9 cellular contexts compared by ENCODE assay signal in genomic region chr1:109493227-109493626, GRCh38. TPM values are rescaled to one million over a fixed set of nuclear protein-coding genes. Genes with fewer than 3 reads are reported as not detected.
DNase-seq lines count a peak whose midpoint lies in the region; ATAC-seq, FAIRE-seq and TF ChIP-seq lines count a peak whose summit lies in the region.
"Had no signal": no experiment of that assay in that cellular context is flagged by ENCODE, and none has a peak within 500 bp of the region (broad histone marks: within the 10 kb centered on the region; RNA-seq: fewer than 3 reads in every experiment).

No MANE protein-coding gene starts in this region.

- no peak for TF ChIP-seq RAD21 in H1 (IDR thresholded peaks at IDR 0.05 in 1 of 2, conservative IDR thresholded peaks at IDR 0.05 in 1 of 2; ENCODE audit: low read depth in 2 of 2, low read length in 2 of 2)

- H2BK5ac ChIP-seq in H1 (ENCODE audit: low read depth, low read length): no peak overlapping the region

- H2AFZ ChIP-seq in DND-41 (ENCODE audit: low read depth, low read length) (peak overlapping the region; percentile 88), OCI-LY1 (ENCODE audit: low read length) (no peak overlapping the region), H1 (ENCODE audit: low read length) (peak overlapping the region; percentile 69; the same call in 1 of the 2 replicates)

- no peak overlapping the region for H2BK12ac ChIP-seq in H1 (ENCODE audit: low read depth, low read length)

- 79% methylated on average over 4 of the region's 4 CpGs; no CpG with 5 or more reads in 1 of the 2 experiments for WGBS in H1 (ENCODE audit: extremely low coverage in 1 of 2, insufficient coverage in 1 of 2, insufficient read length in 1 of 2, insufficient replicate concordance in 2 of 2, low coverage in 1 of 2, low lambda C conversion rate in 2 of 2, missing lambda C conversion rate in 1 of 2), 2 experiments
- 53 to 64% (median 61%) methylated on average over 4 of the region's 4 CpGs for WGBS in psoas muscle, 3 donors

- peaks cover 29% of the 10 kb centered on the region for H3K79me2 ChIP-seq in DND-41 (ENCODE audit: insufficient read depth, low read length)
- H3K79me2 ChIP-seq in OCI-LY1 (ENCODE audit: insufficient read depth, low read length): no peaks in the 10 kb centered on the region
- H3K79me2 ChIP-seq in H1 (ENCODE audit: control insufficient read depth in 1 of 2, insufficient read depth in 2 of 2, low read length in 2 of 2): no peaks in the 10 kb centered on the region

- H3K18ac ChIP-seq in H1 (ENCODE audit: extremely low read depth, low read length): no peak overlapping the region; the same call in 1 of the 2 replicates

- no peaks in the 10 kb centered on the region; the same call in 1 of the 2 replicates for H3K79me1 ChIP-seq in H1 (ENCODE audit: low read depth, low read length)

- H3K14ac ChIP-seq in H1 (ENCODE audit: insufficient read length): no peak overlapping the region

- H3K9ac ChIP-seq in DND-41 (ENCODE audit: low read depth, low read length): peak overlapping the region; percentile 59
- H3K9ac ChIP-seq in OCI-LY1 (ENCODE audit: low read length): peak overlapping the region; percentile 68; the same call in 1 of the 2 replicates
- H3K9ac ChIP-seq in H1 (replicated peaks in 1 of 4; ENCODE audit: extremely low read depth in 1 of 4, low read depth in 3 of 4, low read length in 3 of 4): peak overlapping the region in 2 of 4 experiments; percentile 1 to 13; a peak in 2 of 7 replicates

- H4K8ac ChIP-seq in H1 (ENCODE audit: extremely low read depth, insufficient read depth, low read length): no peak overlapping the region; the same call in 1 of the 2 replicates

- no peak for TF ChIP-seq EP300 in H1 (IDR thresholded peaks at IDR 0.05; ENCODE audit: borderline replicate concordance in 1 of 2, low read depth in 2 of 2, low read length in 2 of 2)

- H3K4me2 ChIP-seq in DND-41 (ENCODE audit: insufficient read depth, low read length) (peak overlapping the region; percentile 76), OCI-LY1 (ENCODE audit: low read length) (peak overlapping the region; percentile 68; the same call in 1 of the 2 replicates), H1 (ENCODE audit: insufficient read depth in 1 of 2, low read depth in 2 of 2, low read length in 2 of 2) (peak overlapping the region; percentile 7 to 54; a peak in 1 of 4 replicates)

- H3K4me1 ChIP-seq in DND-41 (ENCODE audit: insufficient read depth, low read length) (peaks cover 26% of the 10 kb centered on the region), OCI-LY1 (ENCODE audit: insufficient read depth, low read length, severe bottlenecking) (peaks cover 17% of the 10 kb centered on the region), H1 (replicated peaks in 1 of 4; ENCODE audit: control insufficient read depth in 3 of 4, insufficient read depth in 4 of 4, low read length in 3 of 4) (peaks cover 0 to 10% (median 2%) of the 10 kb centered on the region in 4 experiments; a peak in 3 of 7 replicates), psoas muscle (peaks cover 28% of the 10 kb centered on the region)

- intact Hi-C loops in psoas muscle (cut with DNase I): loop anchor here in 1 of 2 donors (5.0 kb wide), 1 partner anchor 71 kb away; no protein-coding TSS in a partner anchor

- H3K23me2 ChIP-seq in H1 (ENCODE audit: low read depth, low read length): peaks cover 2% of the 10 kb centered on the region

- H2BK15ac ChIP-seq in H1 (ENCODE audit: low read length): no peak overlapping the region

- H3K27ac ChIP-seq in DND-41 (ENCODE audit: low read length) (peak overlapping the region; percentile 65), OCI-LY1 (ENCODE audit: low read depth, low read length, poor library complexity, severe bottlenecking) (no peak overlapping the region), H1 (ENCODE audit: low read depth, low read length) (no peak overlapping the region), psoas muscle (peak overlapping the region; percentile 77)

- DNase-seq in DND-41 (no peak), H1 (ENCODE audit: low read depth in 1 of 2, low spot score in 2 of 2) (no peak), psoas muscle (no peak), frontal cortex (ENCODE audit: low spot score in 2 of 2) (no peak), urothelium cell line (ENCODE audit: low spot score) (no peak), UCSD-AML1 (lab: John Stamatoyannopoulos, UW; ENCODE audit: unreplicated experiment) (no peak), epidermal melanocyte (ENCODE audit: insufficient read length, low spot score) (no peak)

- H2AK5ac ChIP-seq in H1 (ENCODE audit: low read depth, low read length): no peak overlapping the region

- H3F3A ChIP-seq in OCI-LY1 (ENCODE audit: insufficient read depth, low read length): no peaks in the 10 kb centered on the region

- no peak overlapping the region for H2BK20ac ChIP-seq in H1 (ENCODE audit: low read length)

- H3K4me3 ChIP-seq in DND-41 (ENCODE audit: low read depth in 1 of 2, low read length in 2 of 2) (peak overlapping the region in 1 of 2 experiments; percentile 74; a peak in 2 of 4 replicates), OCI-LY1 (ENCODE audit: low read depth, low read length, poor library complexity, severe bottlenecking) (no peak overlapping the region), H1 (ENCODE audit: extremely low read depth in 1 of 4, insufficient read depth in 2 of 4, low read depth in 3 of 4, low read length in 4 of 4) (no peak overlapping the region; a peak in 2 of 8 replicates), psoas muscle (no peak overlapping the region)

- TF ChIP-seq POLR2A in H1 (IDR thresholded peaks at IDR 0.05; ENCODE audit: control extremely low read depth in 1 of 2, low read depth in 2 of 2, low read length in 2 of 2): no peak

- H3K4ac ChIP-seq in H1 (replicated peaks; ENCODE audit: insufficient read length, low read depth, low read length): no peak overlapping the region

- H3K23ac ChIP-seq in H1 (ENCODE audit: insufficient read length): no peak overlapping the region

- no peaks in the 10 kb centered on the region for H3K27me3 ChIP-seq in DND-41 (ENCODE audit: insufficient read depth, low read length, poor library complexity)
- H3K27me3 ChIP-seq in OCI-LY1 (ENCODE audit: insufficient read depth, low read length): no peaks in the 10 kb centered on the region
- H3K27me3 ChIP-seq in H1 (replicated peaks in 1 of 4; ENCODE audit: control insufficient read depth in 3 of 4, extremely low read depth in 1 of 4, insufficient read depth in 3 of 4, low read length in 3 of 4): no peaks in the 10 kb centered on the region
- no peaks in the 10 kb centered on the region for H3K27me3 ChIP-seq in psoas muscle (ENCODE audit: insufficient read depth in 3 of 3, low read length in 2 of 3)

- H3K9me3 ChIP-seq in DND-41 (ENCODE audit: insufficient read depth, low read length, severe bottlenecking) (no peaks in the 10 kb centered on the region), OCI-LY1 (ENCODE audit: low read length) (no peaks in the 10 kb centered on the region), H1 (ENCODE audit: insufficient read depth in 2 of 2, low read depth in 1 of 2, low read length in 1 of 2) (no peaks in the 10 kb centered on the region), psoas muscle (no peaks in the 10 kb centered on the region)

- no peak overlapping the region for H2BK120ac ChIP-seq in H1 (replicated peaks; ENCODE audit: low read depth, low read length)

- ATAC-seq in DND-41 (ENCODE audit: insufficient read depth, low read depth): no peak
- no peak for ATAC-seq in psoas muscle

- no peak overlapping the region for H3K56ac ChIP-seq in H1 (replicated peaks; ENCODE audit: insufficient read length, low read depth, low read length)

- POLR2A ChIA-PET in H1 (lab: Charles Lee; ENCODE audit: partially characterized antibody): interaction anchor here (0.9 to 3.2 kb wide), 8 partner anchors 9 to 65 kb away, joined by 3 to 20 read pairs (median 4); partner anchors contain the start of genes AMIGO1 and GNAI3

- H3K9me2 ChIP-seq in OCI-LY1 (ENCODE audit: low read depth, low read length): no peaks in the 10 kb centered on the region

- H3K36me3 ChIP-seq in DND-41 (ENCODE audit: insufficient read depth, low read length) (peaks cover 63% of the 10 kb centered on the region), OCI-LY1 (ENCODE audit: insufficient read depth, low read length) (peaks cover 10% of the 10 kb centered on the region; the same call in 1 of the 2 replicates), H1 (ENCODE audit: control insufficient read depth in 2 of 4, insufficient read depth in 4 of 4, low read length in 3 of 4) (no peaks in the 10 kb centered on the region; a peak in 1 of 8 replicates), psoas muscle (ENCODE audit: insufficient read depth in 1 of 2, low read depth in 1 of 2) (peaks cover 0 to 68% of the 10 kb centered on the region in 2 donors)

- no peak overlapping the region for H4K5ac ChIP-seq in H1 (ENCODE audit: insufficient read length, low read depth, low read length)

- FAIRE-seq in H1 (lab: Jason Lieb, UNC) (no peak), frontal cortex (lab: Jason Lieb, UNC) (no peak), urothelium cell line (lab: Jason Lieb, UNC) (no peak)

- H4K20me1 ChIP-seq in DND-41 (ENCODE audit: insufficient read depth, low read length): peaks cover 14% of the 10 kb centered on the region
- no peaks in the 10 kb centered on the region for H4K20me1 ChIP-seq in OCI-LY1 (ENCODE audit: insufficient read depth, low read length)
- peaks cover 0 to 1% of the 10 kb centered on the region in 2 experiments for H4K20me1 ChIP-seq in H1 (replicated peaks in 1 of 2; ENCODE audit: control insufficient read depth in 1 of 2, insufficient read depth in 2 of 2, low read length in 2 of 2)

- no peak overlapping the region for H4K91ac ChIP-seq in H1 (replicated peaks; ENCODE audit: insufficient read length, low read length)

- TF ChIP-seq CTCF in DND-41 (IDR thresholded peaks at IDR 0.05; ENCODE audit: borderline replicate concordance, extremely low read depth, low read length, poor library complexity, severe bottlenecking) (no peak), OCI-LY1 (IDR thresholded peaks at IDR 0.05; ENCODE audit: low read length) (no peak), H1 (IDR thresholded peaks at IDR 0.05; ENCODE audit: control extremely low read depth in 1 of 3, insufficient read depth in 1 of 3, low read depth in 1 of 3, low read length in 3 of 3) (no peak), psoas muscle (IDR thresholded peaks at IDR 0.05) (no peak)

- CTCF ChIA-PET in H1 (lab: Charles Lee; ENCODE audit: partially characterized antibody): interaction anchor here (0.6 to 43.7 kb wide), 17 partner anchors 8 to 536 kb away, joined by 3 to 1755 read pairs (median 3); partner anchors contain the start of genes AMIGO1, AMPD2, ATXN7L2 and GNAT2

RNA-seq across cellular contexts. Expression of gene CYB561D1, which starts 0.7 kb away (rescaled TPM):
- 3.6 and 4.3 TPM in 2 replicates for total RNA-seq in H1 (2021; fragmentation: NEBNext Ultra II Directional; extraction: Animal tissue kit (Norgen Biotek cat#: 25700))
- polyA plus RNA-seq in H1 (2011; rRNA removed) (3.8 and 6.8 TPM in 2 replicates), psoas muscle (10 to 100 TPM in 1 of 3 donors, 1 to 10 TPM in 2; 1.8 to 15.0 (median 3.5) TPM)
- 5.3 TPM for polyA plus RNA-seq in H1 (2011; cell fraction: cytosol; rRNA removed)
- polyA plus RNA-seq in H1 (2011; cell fraction: nucleus; rRNA removed): 7.1 TPM
- polyA plus RNA-seq in H1 (2012, experiment 1 of 2): 3.3 to 4.1 TPM (median 4.1 TPM) in 4 replicates
- polyA plus RNA-seq in H1 (2012, experiment 2 of 2): 3.5 TPM
- 2.8 TPM for polyA plus RNA-seq in H1 (2013, experiment 1 of 2)
- polyA plus RNA-seq in H1 (2013, experiment 2 of 2): 2.6 TPM
- 5.8 and 7.1 TPM in 2 replicates for polyA minus RNA-seq in H1 (2011; rRNA and poly(A)+ RNA removed)
- 4.0 TPM for polyA minus RNA-seq in H1 (2011; cell fraction: cytosol; rRNA and poly(A)+ RNA removed)
- 5.7 TPM for polyA minus RNA-seq in H1 (2011; cell fraction: nucleus; rRNA and poly(A)+ RNA removed)
- total RNA-seq in psoas muscle (1 to 10 TPM; 2.4 to 4.0 (median 3.7) TPM), frontal cortex (4.9 TPM)

RNA-seq across cellular contexts. Expression of gene ATXN7L2, which starts 9.5 kb away (rescaled TPM):
- 9.3 and 9.8 TPM in 2 replicates for total RNA-seq in H1 (2021; fragmentation: NEBNext Ultra II Directional; extraction: Animal tissue kit (Norgen Biotek cat#: 25700))
- 8.1 and 12.3 TPM in 2 replicates for polyA plus RNA-seq in H1 (2011; rRNA removed)
- polyA plus RNA-seq in H1 (2011; cell fraction: cytosol; rRNA removed): 7.1 TPM
- 25.0 TPM for polyA plus RNA-seq in H1 (2011; cell fraction: nucleus; rRNA removed)
- polyA plus RNA-seq in H1 (2012, experiment 1 of 2): 5.3 to 9.0 TPM (median 7.8 TPM) in 4 replicates
- polyA plus RNA-seq in H1 (2012, experiment 2 of 2): 5.1 TPM
- 8.4 TPM for polyA plus RNA-seq in H1 (2013, experiment 1 of 2)
- polyA plus RNA-seq in H1 (2013, experiment 2 of 2): 7.4 TPM
- 2.4 and 3.4 TPM in 2 replicates for polyA minus RNA-seq in H1 (2011; rRNA and poly(A)+ RNA removed)
- 6.5 TPM for polyA minus RNA-seq in H1 (2011; cell fraction: cytosol; rRNA and poly(A)+ RNA removed)
- 9.7 TPM for polyA minus RNA-seq in H1 (2011; cell fraction: nucleus; rRNA and poly(A)+ RNA removed)
- total RNA-seq in psoas muscle: 10 to 100 TPM in 1 of 4 donors, 1 to 10 TPM in 3; 4.4 to 14.1 (median 8.4) TPM
- polyA plus RNA-seq in psoas muscle: 1 to 10 TPM; 5.1 to 5.2 (median 5.1) TPM
- 4.9 TPM for total RNA-seq in frontal cortex

RNA-seq across cellular contexts. Expression of gene AMIGO1, which starts 16.3 kb away (rescaled TPM):
- total RNA-seq in H1 (2021; fragmentation: NEBNext Ultra II Directional; extraction: Animal tissue kit (Norgen Biotek cat#: 25700)): 2.4 and 2.7 TPM in 2 replicates
- 1.5 and 2.4 TPM in 2 replicates for polyA plus RNA-seq in H1 (2011; rRNA removed)
- polyA plus RNA-seq in H1 (2011; cell fraction: cytosol; rRNA removed): 1.6 TPM
- polyA plus RNA-seq in H1 (2011; cell fraction: nucleus; rRNA removed): 1.8 TPM
- polyA plus RNA-seq in H1 (2012, experiment 1 of 2): 1.7 to 2.4 TPM (median 2.2 TPM) in 4 replicates
- polyA plus RNA-seq in H1 (2012, experiment 2 of 2): 1.6 TPM
- 1.8 TPM for polyA plus RNA-seq in H1 (2013, experiment 1 of 2)
- polyA plus RNA-seq in H1 (2013, experiment 2 of 2): 2.0 TPM
- 2.8 and 3.4 TPM in 2 replicates for polyA minus RNA-seq in H1 (2011; rRNA and poly(A)+ RNA removed)
- 1.5 TPM for polyA minus RNA-seq in H1 (2011; cell fraction: cytosol; rRNA and poly(A)+ RNA removed)
- 2.6 TPM for polyA minus RNA-seq in H1 (2011; cell fraction: nucleus; rRNA and poly(A)+ RNA removed)
- 10 to 100 TPM in 3 of 4 donors, 1 to 10 TPM in 1; 8.7 to 16.6 (median 11.4) TPM for total RNA-seq in psoas muscle
- 10 to 100 TPM in 1 of 3 donors, 1 to 10 TPM in 2; 3.1 to 16.0 (median 8.0) TPM for polyA plus RNA-seq in psoas muscle
- 8.2 TPM for total RNA-seq in frontal cortex

RNA-seq across cellular contexts. Expression of gene SYPL2, which starts 26.9 kb away (rescaled TPM):
- total RNA-seq in H1 (2021; fragmentation: NEBNext Ultra II Directional; extraction: Animal tissue kit (Norgen Biotek cat#: 25700)): 1.5 and 1.7 TPM in 2 replicates
- polyA plus RNA-seq in H1 (2011; rRNA removed) (1.5 and 1.6 TPM in 2 replicates), psoas muscle (10 to 100 TPM; 35.3 to 67.8 (median 66.2) TPM)
- 1.3 TPM for polyA plus RNA-seq in H1 (2011; cell fraction: cytosol; rRNA removed)
- polyA plus RNA-seq in H1 (2011; cell fraction: nucleus; rRNA removed): 3.1 TPM
- 1.2 to 1.7 TPM (median 1.4 TPM) in 4 replicates for polyA plus RNA-seq in H1 (2012, experiment 1 of 2)
- polyA plus RNA-seq in H1 (2012, experiment 2 of 2): 1.2 TPM
- 2.3 TPM for polyA plus RNA-seq in H1 (2013, experiment 1 of 2)
- 2.0 TPM for polyA plus RNA-seq in H1 (2013, experiment 2 of 2)
- polyA minus RNA-seq in H1 (2011; rRNA and poly(A)+ RNA removed): 2.0 and 2.2 TPM in 2 replicates
- polyA minus RNA-seq in H1 (2011; cell fraction: cytosol; rRNA and poly(A)+ RNA removed): 0.66 TPM
- 1.6 TPM for polyA minus RNA-seq in H1 (2011; cell fraction: nucleus; rRNA and poly(A)+ RNA removed)
- total RNA-seq in psoas muscle (100 to 1,000 TPM; 125 to 203 (median 163) TPM), frontal cortex (not detected)

RNA-seq across cellular contexts. Expression of gene GPR61, which starts 46.4 kb away (rescaled TPM):
- total RNA-seq in H1 (2021; fragmentation: NEBNext Ultra II Directional; extraction: Animal tissue kit (Norgen Biotek cat#: 25700)): 0.15 and 0.41 TPM in 2 replicates
- polyA plus RNA-seq in H1 (2011; rRNA removed): 0.53 and 0.63 TPM in 2 replicates
- polyA plus RNA-seq in H1 (2011; cell fraction: cytosol; rRNA removed): 0.40 TPM
- polyA plus RNA-seq in H1 (2011; cell fraction: nucleus; rRNA removed): 0.90 TPM
- 0.27 to 0.80 TPM (median 0.35 TPM) in 4 replicates for polyA plus RNA-seq in H1 (2012, experiment 1 of 2)
- 0.07 TPM for polyA plus RNA-seq in H1 (2012, experiment 2 of 2)
- polyA plus RNA-seq in H1 (2013, experiment 1 of 2): 0.06 TPM
- polyA plus RNA-seq in H1 (2013, experiment 2 of 2): 0.18 TPM
- 0.59 and 0.63 TPM in 2 replicates for polyA minus RNA-seq in H1 (2011; rRNA and poly(A)+ RNA removed)
- polyA minus RNA-seq in H1 (2011; cell fraction: cytosol; rRNA and poly(A)+ RNA removed): not detected
- polyA minus RNA-seq in H1 (2011; cell fraction: nucleus; rRNA and poly(A)+ RNA removed): 2.5 TPM
- total RNA-seq in psoas muscle: 1 to 10 TPM in 1 of 4 donors, under 1 TPM in 1, not detected in 2; 0.18 to 1.4 TPM
- polyA plus RNA-seq in psoas muscle: under 1 TPM in 1 of 3 donors, not detected in 2; 0.10 TPM
- total RNA-seq in frontal cortex: 4.9 TPM
- total RNA-seq: chondrocyte had no signal

Comparison
In these comparisons a context has a peak if more than half of its experiments do, and no peak if none do; other contexts are left out.
1. H3K27ac ChIP-seq: peak in DND-41 (single experiment) and psoas muscle (single experiment); none in OCI-LY1 (single experiment) and H1 (single experiment).
2. Peak in every context shown above with its lines, with median percentiles within 50 percentile points of each other: H3K4me2 ChIP-seq.